1 cellular context compared by ENCODE assay signal in the genomic region with DNA sequence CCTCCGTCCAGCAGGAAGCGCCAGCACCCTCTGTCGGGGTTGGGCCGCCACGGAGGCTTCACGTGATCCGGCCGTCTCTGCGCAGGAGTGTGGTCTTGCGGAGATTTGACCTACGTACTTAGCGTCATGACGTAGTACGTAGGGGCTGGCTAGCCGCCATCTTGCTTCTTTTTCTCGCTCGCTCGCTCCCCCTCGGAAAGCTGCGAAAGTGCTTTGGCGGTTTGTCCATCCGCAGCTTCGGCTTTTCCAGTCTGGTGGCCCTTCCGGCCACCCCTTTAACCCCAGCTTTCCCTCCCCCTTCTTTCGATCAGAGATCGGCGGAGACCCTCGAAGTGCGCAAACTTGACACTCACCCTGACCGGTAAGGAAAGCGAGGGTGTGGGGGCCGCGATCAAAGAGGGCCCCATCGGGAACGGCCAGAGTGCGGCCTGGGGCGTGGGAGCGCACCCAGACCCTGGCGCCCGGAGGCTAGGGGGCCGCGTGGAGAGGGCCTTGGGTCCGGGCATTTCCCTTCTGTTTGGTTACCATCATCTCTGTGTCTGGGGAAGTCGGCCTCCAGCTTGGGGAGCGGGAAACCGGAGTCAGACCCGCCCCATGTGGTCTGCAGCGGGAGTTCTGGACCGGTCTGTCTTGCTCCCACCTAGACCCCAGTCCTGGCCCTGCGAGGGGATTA.
TF ChIP-seq lines count a peak whose summit lies in the region.

A gene (plus strand): TSS at position 156 of the 673 bp plus-strand sequence. CDS start 26,559 bp downstream, outside the sequence.

TF ChIP-seq in K562, 482 proteins besides CTCF, POLR2A, EP300 and RAD21 (continued from another document):
- TF ChIP-seq, protein P1, sequence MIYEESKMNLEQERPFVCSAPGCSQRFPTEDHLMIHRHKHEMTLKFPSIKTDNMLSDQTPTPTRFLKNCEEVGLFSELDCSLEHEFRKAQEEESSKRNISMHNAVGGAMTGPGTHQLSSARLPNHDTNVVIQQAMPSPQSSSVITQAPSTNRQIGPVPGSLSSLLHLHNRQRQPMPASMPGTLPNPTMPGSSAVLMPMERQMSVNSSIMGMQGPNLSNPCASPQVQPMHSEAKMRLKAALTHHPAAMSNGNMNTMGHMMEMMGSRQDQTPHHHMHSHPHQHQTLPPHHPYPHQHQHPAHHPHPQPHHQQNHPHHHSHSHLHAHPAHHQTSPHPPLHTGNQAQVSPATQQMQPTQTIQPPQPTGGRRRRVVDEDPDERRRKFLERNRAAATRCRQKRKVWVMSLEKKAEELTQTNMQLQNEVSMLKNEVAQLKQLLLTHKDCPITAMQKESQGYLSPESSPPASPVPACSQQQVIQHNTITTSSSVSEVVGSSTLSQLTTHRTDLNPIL (CRISPR knock-in tag; IDR thresholded peaks at IDR 0.05): no peak
- TF ChIP-seq, protein P2, sequence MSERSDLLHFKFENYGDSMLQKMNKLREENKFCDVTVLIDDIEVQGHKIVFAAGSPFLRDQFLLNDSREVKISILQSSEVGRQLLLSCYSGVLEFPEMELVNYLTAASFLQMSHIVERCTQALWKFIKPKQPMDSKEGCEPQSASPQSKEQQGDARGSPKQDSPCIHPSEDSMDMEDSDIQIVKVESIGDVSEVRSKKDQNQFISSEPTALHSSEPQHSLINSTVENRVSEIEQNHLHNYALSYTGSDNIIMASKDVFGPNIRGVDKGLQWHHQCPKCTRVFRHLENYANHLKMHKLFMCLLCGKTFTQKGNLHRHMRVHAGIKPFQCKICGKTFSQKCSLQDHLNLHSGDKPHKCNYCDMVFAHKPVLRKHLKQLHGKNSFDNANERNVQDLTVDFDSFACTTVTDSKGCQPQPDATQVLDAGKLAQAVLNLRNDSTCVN (CRISPR knock-in tag; IDR thresholded peaks at IDR 0.05): no peak
- peak; percentile 46; the same call in 1 of the 2 replicates for TF ChIP-seq CTBP1 (IDR thresholded peaks at IDR 0.05; ENCODE audit: borderline replicate concordance)
- 0 out of 2 replicates have a peak, but pooled peaks have one; percentile 58 for TF ChIP-seq PHTF2 (CRISPR knock-in tag; IDR thresholded peaks at IDR 0.05)
- 0 out of 2 replicates have a peak, but pooled peaks have one; percentile 21 for TF ChIP-seq TRIM28 (IDR thresholded peaks at IDR 0.05)
- TF ChIP-seq, protein P3, sequence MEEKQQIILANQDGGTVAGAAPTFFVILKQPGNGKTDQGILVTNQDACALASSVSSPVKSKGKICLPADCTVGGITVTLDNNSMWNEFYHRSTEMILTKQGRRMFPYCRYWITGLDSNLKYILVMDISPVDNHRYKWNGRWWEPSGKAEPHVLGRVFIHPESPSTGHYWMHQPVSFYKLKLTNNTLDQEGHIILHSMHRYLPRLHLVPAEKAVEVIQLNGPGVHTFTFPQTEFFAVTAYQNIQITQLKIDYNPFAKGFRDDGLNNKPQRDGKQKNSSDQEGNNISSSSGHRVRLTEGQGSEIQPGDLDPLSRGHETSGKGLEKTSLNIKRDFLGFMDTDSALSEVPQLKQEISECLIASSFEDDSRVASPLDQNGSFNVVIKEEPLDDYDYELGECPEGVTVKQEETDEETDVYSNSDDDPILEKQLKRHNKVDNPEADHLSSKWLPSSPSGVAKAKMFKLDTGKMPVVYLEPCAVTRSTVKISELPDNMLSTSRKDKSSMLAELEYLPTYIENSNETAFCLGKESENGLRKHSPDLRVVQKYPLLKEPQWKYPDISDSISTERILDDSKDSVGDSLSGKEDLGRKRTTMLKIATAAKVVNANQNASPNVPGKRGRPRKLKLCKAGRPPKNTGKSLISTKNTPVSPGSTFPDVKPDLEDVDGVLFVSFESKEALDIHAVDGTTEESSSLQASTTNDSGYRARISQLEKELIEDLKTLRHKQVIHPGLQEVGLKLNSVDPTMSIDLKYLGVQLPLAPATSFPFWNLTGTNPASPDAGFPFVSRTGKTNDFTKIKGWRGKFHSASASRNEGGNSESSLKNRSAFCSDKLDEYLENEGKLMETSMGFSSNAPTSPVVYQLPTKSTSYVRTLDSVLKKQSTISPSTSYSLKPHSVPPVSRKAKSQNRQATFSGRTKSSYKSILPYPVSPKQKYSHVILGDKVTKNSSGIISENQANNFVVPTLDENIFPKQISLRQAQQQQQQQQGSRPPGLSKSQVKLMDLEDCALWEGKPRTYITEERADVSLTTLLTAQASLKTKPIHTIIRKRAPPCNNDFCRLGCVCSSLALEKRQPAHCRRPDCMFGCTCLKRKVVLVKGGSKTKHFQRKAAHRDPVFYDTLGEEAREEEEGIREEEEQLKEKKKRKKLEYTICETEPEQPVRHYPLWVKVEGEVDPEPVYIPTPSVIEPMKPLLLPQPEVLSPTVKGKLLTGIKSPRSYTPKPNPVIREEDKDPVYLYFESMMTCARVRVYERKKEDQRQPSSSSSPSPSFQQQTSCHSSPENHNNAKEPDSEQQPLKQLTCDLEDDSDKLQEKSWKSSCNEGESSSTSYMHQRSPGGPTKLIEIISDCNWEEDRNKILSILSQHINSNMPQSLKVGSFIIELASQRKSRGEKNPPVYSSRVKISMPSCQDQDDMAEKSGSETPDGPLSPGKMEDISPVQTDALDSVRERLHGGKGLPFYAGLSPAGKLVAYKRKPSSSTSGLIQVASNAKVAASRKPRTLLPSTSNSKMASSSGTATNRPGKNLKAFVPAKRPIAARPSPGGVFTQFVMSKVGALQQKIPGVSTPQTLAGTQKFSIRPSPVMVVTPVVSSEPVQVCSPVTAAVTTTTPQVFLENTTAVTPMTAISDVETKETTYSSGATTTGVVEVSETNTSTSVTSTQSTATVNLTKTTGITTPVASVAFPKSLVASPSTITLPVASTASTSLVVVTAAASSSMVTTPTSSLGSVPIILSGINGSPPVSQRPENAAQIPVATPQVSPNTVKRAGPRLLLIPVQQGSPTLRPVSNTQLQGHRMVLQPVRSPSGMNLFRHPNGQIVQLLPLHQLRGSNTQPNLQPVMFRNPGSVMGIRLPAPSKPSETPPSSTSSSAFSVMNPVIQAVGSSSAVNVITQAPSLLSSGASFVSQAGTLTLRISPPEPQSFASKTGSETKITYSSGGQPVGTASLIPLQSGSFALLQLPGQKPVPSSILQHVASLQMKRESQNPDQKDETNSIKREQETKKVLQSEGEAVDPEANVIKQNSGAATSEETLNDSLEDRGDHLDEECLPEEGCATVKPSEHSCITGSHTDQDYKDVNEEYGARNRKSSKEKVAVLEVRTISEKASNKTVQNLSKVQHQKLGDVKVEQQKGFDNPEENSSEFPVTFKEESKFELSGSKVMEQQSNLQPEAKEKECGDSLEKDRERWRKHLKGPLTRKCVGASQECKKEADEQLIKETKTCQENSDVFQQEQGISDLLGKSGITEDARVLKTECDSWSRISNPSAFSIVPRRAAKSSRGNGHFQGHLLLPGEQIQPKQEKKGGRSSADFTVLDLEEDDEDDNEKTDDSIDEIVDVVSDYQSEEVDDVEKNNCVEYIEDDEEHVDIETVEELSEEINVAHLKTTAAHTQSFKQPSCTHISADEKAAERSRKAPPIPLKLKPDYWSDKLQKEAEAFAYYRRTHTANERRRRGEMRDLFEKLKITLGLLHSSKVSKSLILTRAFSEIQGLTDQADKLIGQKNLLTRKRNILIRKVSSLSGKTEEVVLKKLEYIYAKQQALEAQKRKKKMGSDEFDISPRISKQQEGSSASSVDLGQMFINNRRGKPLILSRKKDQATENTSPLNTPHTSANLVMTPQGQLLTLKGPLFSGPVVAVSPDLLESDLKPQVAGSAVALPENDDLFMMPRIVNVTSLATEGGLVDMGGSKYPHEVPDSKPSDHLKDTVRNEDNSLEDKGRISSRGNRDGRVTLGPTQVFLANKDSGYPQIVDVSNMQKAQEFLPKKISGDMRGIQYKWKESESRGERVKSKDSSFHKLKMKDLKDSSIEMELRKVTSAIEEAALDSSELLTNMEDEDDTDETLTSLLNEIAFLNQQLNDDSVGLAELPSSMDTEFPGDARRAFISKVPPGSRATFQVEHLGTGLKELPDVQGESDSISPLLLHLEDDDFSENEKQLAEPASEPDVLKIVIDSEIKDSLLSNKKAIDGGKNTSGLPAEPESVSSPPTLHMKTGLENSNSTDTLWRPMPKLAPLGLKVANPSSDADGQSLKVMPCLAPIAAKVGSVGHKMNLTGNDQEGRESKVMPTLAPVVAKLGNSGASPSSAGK (IDR thresholded peaks at IDR 0.05): 0 out of 2 replicates have a peak, but pooled peaks have one; percentile 35
- no peak for TF ChIP-seq RBM15 (IDR thresholded peaks at IDR 0.05; ENCODE audit: insufficient read depth, low read length)
- TF ChIP-seq, protein P4, sequence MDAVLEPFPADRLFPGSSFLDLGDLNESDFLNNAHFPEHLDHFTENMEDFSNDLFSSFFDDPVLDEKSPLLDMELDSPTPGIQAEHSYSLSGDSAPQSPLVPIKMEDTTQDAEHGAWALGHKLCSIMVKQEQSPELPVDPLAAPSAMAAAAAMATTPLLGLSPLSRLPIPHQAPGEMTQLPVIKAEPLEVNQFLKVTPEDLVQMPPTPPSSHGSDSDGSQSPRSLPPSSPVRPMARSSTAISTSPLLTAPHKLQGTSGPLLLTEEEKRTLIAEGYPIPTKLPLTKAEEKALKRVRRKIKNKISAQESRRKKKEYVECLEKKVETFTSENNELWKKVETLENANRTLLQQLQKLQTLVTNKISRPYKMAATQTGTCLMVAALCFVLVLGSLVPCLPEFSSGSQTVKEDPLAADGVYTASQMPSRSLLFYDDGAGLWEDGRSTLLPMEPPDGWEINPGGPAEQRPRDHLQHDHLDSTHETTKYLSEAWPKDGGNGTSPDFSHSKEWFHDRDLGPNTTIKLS (IDR thresholded peaks at IDR 0.05; ENCODE audit: borderline replicate concordance, low read depth): peak; percentile 96
